Comparison of ENCODE assay signal across 11 cellular contexts in genomic region chr5:177491983-177492746, GRCh38. TPM values are rescaled to one million over a fixed set of nuclear protein-coding genes. Genes with fewer than 3 reads are reported as not detected.
DNase-seq lines count a peak whose midpoint lies in the region; ATAC-seq and TF ChIP-seq lines count a peak whose summit lies in the region.
"Had no signal": no experiment of that assay in that cellular context is flagged by ENCODE, and none has a peak within 500 bp of the region (broad histone marks: within the 10 kb centered on the region; RNA-seq: fewer than 3 reads in every experiment).

No MANE protein-coding gene starts in this region.

- TF ChIP-seq POLR2A in uterus (IDR thresholded peaks at IDR 0.05): no peak
- TF ChIP-seq POLR2A in body of pancreas (IDR thresholded peaks at IDR 0.05): no peak

- no peak overlapping the region for H3K4me3 Mint-ChIP-seq in activated T-cell treated with anti-CD3 and anti-CD28 coated beads, Interleukin-2, amount 50 U/mL, for 24 hours
- H3K4me3 Mint-ChIP-seq in activated T-cell treated with anti-CD3 and anti-CD28 coated beads, Interleukin-2, amount 50 U/mL, for 4 hours: no peak overlapping the region
- H3K4me3 Mint-ChIP-seq in brain (no peak overlapping the region), neural crest cell (peak overlapping the region; percentile 80)
- H3K4me3 Mint-ChIP-seq in activated naive CD4-positive, alpha-beta T cell treated with anti-CD3 and anti-CD28 coated beads, Interleukin-2, amount 10 ng/mL, durations not matched to agents 7 days and 5 days: no peak overlapping the region
- H3K4me3 Mint-ChIP-seq: activated naive CD8-positive, alpha-beta T cell treated with anti-CD3 and anti-CD28 coated beads for 36 hours had no signal

- 92 to 96% methylated on average over 17 to 47 of the region's 54 CpGs for WGBS in body of pancreas, 2 donors

- DNase-seq in activated T-cell treated with anti-CD3 and anti-CD28 coated beads, Interleukin-2, amount 50 U/mL, for 24 hours: no peak
- DNase-seq in activated T-cell treated with anti-CD3 and anti-CD28 coated beads, Interleukin-2, amount 50 U/mL, for 4 hours: no peak
- DNase-seq in neural crest cell (ENCODE audit: low read depth, low spot score): no peak
- DNase-seq in uterus: no peak
- DNase-seq in body of pancreas: no peak
- no peak for DNase-seq in activated naive CD4-positive, alpha-beta T cell treated with anti-CD3 and anti-CD28 coated beads, Interleukin-2, amount 10 ng/mL, durations not matched to agents 7 days and 5 days
- DNase-seq in activated CD8-positive, alpha-beta memory T cell treated with anti-CD3 and anti-CD28 coated beads, Interleukin-2, amount 50 U/mL, for 48 hours: no peak
- DNase-seq: NCI-H1105 treated with DMSO at 0.1 percent for 48 hours had no signal

- no peaks in the 10 kb centered on the region for H3K36me3 ChIP-seq in uterus
- H3K36me3 ChIP-seq in body of pancreas (replicated peaks in 1 of 2; ENCODE audit: insufficient read depth in 1 of 2, low read depth in 2 of 2): no peaks in the 10 kb centered on the region

- no peaks in the 10 kb centered on the region for H3K9me3 Mint-ChIP-seq in activated T-cell treated with anti-CD3 and anti-CD28 coated beads, Interleukin-2, amount 50 U/mL, for 24 hours
- no peaks in the 10 kb centered on the region for H3K9me3 Mint-ChIP-seq in activated T-cell treated with anti-CD3 and anti-CD28 coated beads, Interleukin-2, amount 50 U/mL, for 4 hours
- H3K9me3 Mint-ChIP-seq in brain: no peaks in the 10 kb centered on the region
- no peaks in the 10 kb centered on the region for H3K9me3 Mint-ChIP-seq in neural crest cell
- H3K9me3 Mint-ChIP-seq in activated naive CD4-positive, alpha-beta T cell treated with anti-CD3 and anti-CD28 coated beads, Interleukin-2, amount 10 ng/mL, durations not matched to agents 7 days and 5 days: no peaks in the 10 kb centered on the region
- H3K9me3 Mint-ChIP-seq: activated naive CD8-positive, alpha-beta T cell treated with anti-CD3 and anti-CD28 coated beads for 36 hours had no signal

- H3K4me1 Mint-ChIP-seq in activated T-cell treated with anti-CD3 and anti-CD28 coated beads, Interleukin-2, amount 50 U/mL, for 24 hours (ENCODE audit: low read depth): peaks cover 34% of the 10 kb centered on the region
- peaks cover 9% of the 10 kb centered on the region for H3K4me1 Mint-ChIP-seq in activated T-cell treated with anti-CD3 and anti-CD28 coated beads, Interleukin-2, amount 50 U/mL, for 4 hours (ENCODE audit: low read depth)
- peaks cover 50% of the 10 kb centered on the region for H3K4me1 Mint-ChIP-seq in brain
- peaks cover 19% of the 10 kb centered on the region for H3K4me1 Mint-ChIP-seq in neural crest cell
- H3K4me1 Mint-ChIP-seq in activated naive CD4-positive, alpha-beta T cell treated with anti-CD3 and anti-CD28 coated beads, Interleukin-2, amount 10 ng/mL, durations not matched to agents 7 days and 5 days: peaks cover 25% of the 10 kb centered on the region

- H3K4me1 ChIP-seq in uterus (peaks cover 17 to 38% of the 10 kb centered on the region in 2 donors), body of pancreas (peaks cover 23% of the 10 kb centered on the region)

- H3K27me3 ChIP-seq in uterus: no peaks in the 10 kb centered on the region
- no peaks in the 10 kb centered on the region for H3K27me3 ChIP-seq in body of pancreas

- H3K27ac ChIP-seq in uterus: peak overlapping the region; percentile 97 to 98
- no peak overlapping the region for H3K27ac ChIP-seq in body of pancreas

- intact Hi-C loops in uterus (cut with DNase I; ENCODE audit: low total_unique reads) (no loop called here), body of pancreas (cut with DNase I) (no loop called here)

- no peak for ATAC-seq in activated T-cell treated with anti-CD3 and anti-CD28 coated beads, Interleukin-2, amount 50 U/mL, for 4 hours
- no peak for ATAC-seq in body of pancreas
- ATAC-seq: SK-N-SH treated with all-trans-retinoic acid at 6 μM for 48 hours had no signal

- peaks cover 40% of the 10 kb centered on the region for H3K36me3 Mint-ChIP-seq in activated T-cell treated with anti-CD3 and anti-CD28 coated beads, Interleukin-2, amount 50 U/mL, for 24 hours (ENCODE audit: low read depth)
- peaks cover 6% of the 10 kb centered on the region for H3K36me3 Mint-ChIP-seq in activated T-cell treated with anti-CD3 and anti-CD28 coated beads, Interleukin-2, amount 50 U/mL, for 4 hours (ENCODE audit: insufficient read depth)
- H3K36me3 Mint-ChIP-seq in brain (peaks cover 30% of the 10 kb centered on the region), neural crest cell (ENCODE audit: low read depth) (peaks cover 2% of the 10 kb centered on the region)
- H3K36me3 Mint-ChIP-seq in activated naive CD4-positive, alpha-beta T cell treated with anti-CD3 and anti-CD28 coated beads, Interleukin-2, amount 10 ng/mL, durations not matched to agents 7 days and 5 days: peaks cover 20% of the 10 kb centered on the region

- CTCF ChIA-PET in activated naive CD4-positive, alpha-beta T cell treated with anti-CD3 and anti-CD28 coated beads, Interleukin-2, amount 10 ng/mL, durations not matched to agents 7 days and 5 days (lab: Charles Lee): interaction anchor here (0.9 to 2.5 kb wide), 5 partner anchors 9 to 90 kb away, joined by 3 to 9 read pairs (median 5); no protein-coding TSS in a partner anchor

- H3K4me3 ChIP-seq in uterus: no peak overlapping the region
- H3K4me3 ChIP-seq in body of pancreas: no peak overlapping the region

- no peaks in the 10 kb centered on the region for H3K27me3 Mint-ChIP-seq in activated T-cell treated with anti-CD3 and anti-CD28 coated beads, Interleukin-2, amount 50 U/mL, for 24 hours
- no peaks in the 10 kb centered on the region for H3K27me3 Mint-ChIP-seq in activated T-cell treated with anti-CD3 and anti-CD28 coated beads, Interleukin-2, amount 50 U/mL, for 4 hours (ENCODE audit: low read depth)
- H3K27me3 Mint-ChIP-seq in brain (peaks cover 5% of the 10 kb centered on the region), neural crest cell (ENCODE audit: low read depth) (no peaks in the 10 kb centered on the region)
- no peaks in the 10 kb centered on the region for H3K27me3 Mint-ChIP-seq in activated naive CD4-positive, alpha-beta T cell treated with anti-CD3 and anti-CD28 coated beads, Interleukin-2, amount 10 ng/mL, durations not matched to agents 7 days and 5 days
- H3K27me3 Mint-ChIP-seq: activated naive CD8-positive, alpha-beta T cell treated with anti-CD3 and anti-CD28 coated beads for 36 hours had no signal

- H3K27ac Mint-ChIP-seq in activated T-cell treated with anti-CD3 and anti-CD28 coated beads, Interleukin-2, amount 50 U/mL, for 24 hours: peak overlapping the region; percentile 14
- H3K27ac Mint-ChIP-seq in brain (peak overlapping the region; percentile 60 to 92 (median 87)), neural crest cell (ENCODE audit: unreplicated experiment) (no peak overlapping the region)
- no peak overlapping the region for H3K27ac Mint-ChIP-seq in activated naive CD4-positive, alpha-beta T cell treated with anti-CD3 and anti-CD28 coated beads, Interleukin-2, amount 10 ng/mL, durations not matched to agents 7 days and 5 days
- H3K27ac Mint-ChIP-seq: activated naive CD8-positive, alpha-beta T cell treated with anti-CD3 and anti-CD28 coated beads for 36 hours had no signal

- TF ChIP-seq CTCF in brain (conservative IDR thresholded peaks at IDR 0.05): no peak
- no peak for TF ChIP-seq CTCF in neural crest cell (conservative IDR thresholded peaks at IDR 0.05)
- no peak for TF ChIP-seq CTCF in uterus (IDR thresholded peaks at IDR 0.05)
- no peak for TF ChIP-seq CTCF in body of pancreas (IDR thresholded peaks at IDR 0.05)

- H3K9me3 ChIP-seq in uterus: no peaks in the 10 kb centered on the region
- H3K9me3 ChIP-seq in body of pancreas: no peaks in the 10 kb centered on the region

RNA-seq across cellular contexts. Expression of gene PDLIM7, which starts 5.2 kb away (rescaled TPM):
- 10 to 100 TPM; 18.0 to 22.1 (median 19.0) TPM for total RNA-seq in activated T-cell treated with anti-CD3 and anti-CD28 coated beads, Interleukin-2, amount 50 U/mL, for 4 hours
- 20.1 TPM for polyA plus RNA-seq in brain (ENCODE audit: insufficient read depth, low read depth, low replicate concordance)
- total RNA-seq in neural crest cell (129 and 147 TPM in 2 replicates), uterus (100 to 1,000 TPM; 102 to 543 (median 193) TPM), body of pancreas (10 to 100 TPM in 1 of 2 donors, 1 to 10 TPM in 1; 7.3 to 15.8 TPM)

RNA-seq across cellular contexts. Expression of gene DOK3, which starts 17.5 kb away (rescaled TPM):
- 1 to 10 TPM; 8.2 to 9.2 (median 8.7) TPM for total RNA-seq in activated T-cell treated with anti-CD3 and anti-CD28 coated beads, Interleukin-2, amount 50 U/mL, for 4 hours
- polyA plus RNA-seq in brain (ENCODE audit: insufficient read depth, low read depth, low replicate concordance): 1.8 TPM
- total RNA-seq in neural crest cell (10.5 and 11.4 TPM in 2 replicates), uterus (10 to 100 TPM in 1 of 4 donors, 1 to 10 TPM in 3; 3.6 to 20.0 (median 7.1) TPM), body of pancreas (1 to 10 TPM; 3.3 to 5.4 TPM)

RNA-seq across cellular contexts. Expression of gene DBN1, which starts 18.7 kb away (rescaled TPM):
- 10 to 100 TPM; 16.6 to 48.5 (median 21.6) TPM for total RNA-seq in activated T-cell treated with anti-CD3 and anti-CD28 coated beads, Interleukin-2, amount 50 U/mL, for 4 hours
- 275 TPM for polyA plus RNA-seq in brain (ENCODE audit: insufficient read depth, low read depth, low replicate concordance)
- total RNA-seq in neural crest cell (387 and 410 TPM in 2 replicates), uterus (100 to 1,000 TPM in 2 of 4 donors, 10 to 100 TPM in 2; 30.6 to 107 (median 82.7) TPM), body of pancreas (10 to 100 TPM; 28.0 to 29.0 TPM)

RNA-seq across cellular contexts. Expression of gene DDX41, which starts 24.6 kb away (rescaled TPM):
- total RNA-seq in activated T-cell treated with anti-CD3 and anti-CD28 coated beads, Interleukin-2, amount 50 U/mL, for 4 hours: 100 to 1,000 TPM; 203 to 220 (median 207) TPM
- polyA plus RNA-seq in brain (ENCODE audit: insufficient read depth, low read depth, low replicate concordance): 231 TPM
- total RNA-seq in neural crest cell: 125 and 130 TPM in 2 replicates
- 100 to 1,000 TPM in 2 of 4 donors, 10 to 100 TPM in 2; 61.0 to 146 (median 95.6) TPM for total RNA-seq in uterus
- 100 to 1,000 TPM in 1 of 2 donors, 10 to 100 TPM in 1; 86.1 to 115 TPM for total RNA-seq in body of pancreas

RNA-seq across cellular contexts. Expression of gene PRR7, which starts 45.6 kb away (rescaled TPM):
- 10 to 100 TPM; 11.7 to 19.8 (median 14.2) TPM for total RNA-seq in activated T-cell treated with anti-CD3 and anti-CD28 coated beads, Interleukin-2, amount 50 U/mL, for 4 hours
- polyA plus RNA-seq in brain (ENCODE audit: insufficient read depth, low read depth, low replicate concordance): 10.9 TPM
- total RNA-seq in neural crest cell: 16.1 and 19.0 TPM in 2 replicates
- total RNA-seq in uterus: 1 to 10 TPM in 2 of 4 donors, not detected in 2; 1.9 to 3.0 TPM
- 1 to 10 TPM in 1 of 2 donors, under 1 TPM in 1; 0.78 to 1.3 TPM for total RNA-seq in body of pancreas

Comparison
In these comparisons a context has a peak if more than half of its experiments do, and no peak if none do; other contexts are left out.
1. H3K27ac Mint-ChIP-seq: peak in activated T-cell treated with anti-CD3 and anti-CD28 coated beads, Interleukin-2, amount 50 U/mL, for 24 hours (single experiment) and brain (5 of 5); none in neural crest cell (single experiment) and activated naive CD4-positive, alpha-beta T cell treated with anti-CD3 and anti-CD28 coated beads, Interleukin-2, amount 10 ng/mL, durations not matched to agents 7 days and 5 days (single experiment).
2. H3K27ac ChIP-seq: peak in uterus (2 of 2); none in body of pancreas (0 of 4).